Comparison of ENCODE assay signal across 8 cellular contexts in genomic region chr2:156399224-156399949, GRCh38. TPM values are rescaled to one million over a fixed set of nuclear protein-coding genes. Genes with fewer than 3 reads are reported as not detected.
DNase-seq lines count a peak whose midpoint lies in the region; ATAC-seq and TF ChIP-seq lines count a peak whose summit lies in the region.

No MANE protein-coding gene starts in this region.

- H3K27me3 ChIP-seq in AG04450 (ENCODE audit: control insufficient read depth, insufficient read depth, low read length) (peaks cover 4% of the 10 kb centered on the region), endocrine pancreas (ENCODE audit: control insufficient read depth, insufficient read depth, low read length) (no peaks in the 10 kb centered on the region)

- peaks cover 18% of the 10 kb centered on the region for H3K27me3 Mint-ChIP-seq in neural crest cell (ENCODE audit: low read depth)

- peaks cover 5% of the 10 kb centered on the region for H3K36me3 Mint-ChIP-seq in neural crest cell (ENCODE audit: low read depth)

- no peak overlapping the region for H3K27ac Mint-ChIP-seq in neural crest cell (ENCODE audit: unreplicated experiment)

- TF ChIP-seq CTCF in AG04450 (IDR thresholded peaks at IDR 0.05; ENCODE audit: low read depth, low read length) (no peak), neural crest cell (conservative IDR thresholded peaks at IDR 0.05) (no peak)

- peaks cover 9% of the 10 kb centered on the region for H3K4me1 ChIP-seq in endocrine pancreas (ENCODE audit: control insufficient read depth, insufficient read depth, low read length)

- H3K27ac ChIP-seq in AG04450 (ENCODE audit: low read depth, low read length) = no peak overlapping the region

- peak; percentile 0 for ATAC-seq in GM21717 (IDR thresholded peaks at IDR 0.05; ENCODE audit: unreplicated experiment)

- peak overlapping the region; percentile 76 for H3K9ac ChIP-seq in endocrine pancreas (ENCODE audit: control insufficient read depth, insufficient read depth, low read length)

- peak overlapping the region; percentile 91 for H3K4me3 Mint-ChIP-seq in neural crest cell

- H3K9me3 ChIP-seq in AG04450 (ENCODE audit: control insufficient read depth, insufficient read depth, low read length) (no peaks in the 10 kb centered on the region; the same call in 1 of the 2 replicates), endocrine pancreas (ENCODE audit: control insufficient read depth, low read length) (no peaks in the 10 kb centered on the region)

- DNase-seq in AG04450 (ENCODE audit: low read depth, low spot score) (no peak), RPMI7951 (ENCODE audit: low read depth) (peak; percentile 26), neural crest cell (ENCODE audit: low read depth, low spot score) (no peak), DMS114 treated with DMSO at 0.1 percent for 48 hours (lab: John Stamatoyannopoulos, UW; ENCODE audit: unreplicated experiment) (no peak), inferior parietal cortex (ENCODE audit: extremely low spot score) (no peak), NCI-H2171 treated with DMSO at 0.1 percent for 48 hours (lab: John Stamatoyannopoulos, UW) (no peak)

- POLR2A ChIA-PET in AG04450 (lab: Yijun Ruan, JAX) = interaction anchor here (1.0 to 1.3 kb wide), 2 partner anchors 57 to 64 kb away, joined by 3 to 13 read pairs; no protein-coding TSS in a partner anchor

- no peaks in the 10 kb centered on the region for H3K36me3 ChIP-seq in endocrine pancreas (ENCODE audit: control insufficient read depth, insufficient read depth, low read length)

- CTCF ChIA-PET in AG04450 (lab: Charles Lee) = interaction anchor here (0.7 to 3.1 kb wide), 5 partner anchors 58 to 190 kb away, joined by 3 to 18 read pairs (median 3); no protein-coding TSS in a partner anchor

- H3K4me3 ChIP-seq in AG04450 (ENCODE audit: low read depth, low read length) (peak overlapping the region; percentile 83), endocrine pancreas (ENCODE audit: control insufficient read depth, insufficient read depth, low read length) (peak overlapping the region; percentile 96)

- peaks cover 29% of the 10 kb centered on the region for H3K4me1 Mint-ChIP-seq in neural crest cell

- peaks cover 6% of the 10 kb centered on the region for H3K9me3 Mint-ChIP-seq in neural crest cell

RNA-seq across cellular contexts. Expression of gene GPD2, which starts 36.8 kb away (rescaled TPM):
- polyA plus RNA-seq in AG04450 (2011; rRNA removed) = 20.2 and 20.7 TPM in 2 replicates
- 43.2 and 51.0 TPM in 2 replicates for polyA minus RNA-seq in AG04450 (2011; rRNA and poly(A)+ RNA removed)
- 95.2 and 103 TPM in 2 replicates for total RNA-seq in RPMI7951 (2014; rRNA removed; shearing (Covaris generic))
- 54.4 and 55.9 TPM in 2 replicates for total RNA-seq in neural crest cell
